ENCODE assay signal across 8 cellular contexts in the genomic region with DNA sequence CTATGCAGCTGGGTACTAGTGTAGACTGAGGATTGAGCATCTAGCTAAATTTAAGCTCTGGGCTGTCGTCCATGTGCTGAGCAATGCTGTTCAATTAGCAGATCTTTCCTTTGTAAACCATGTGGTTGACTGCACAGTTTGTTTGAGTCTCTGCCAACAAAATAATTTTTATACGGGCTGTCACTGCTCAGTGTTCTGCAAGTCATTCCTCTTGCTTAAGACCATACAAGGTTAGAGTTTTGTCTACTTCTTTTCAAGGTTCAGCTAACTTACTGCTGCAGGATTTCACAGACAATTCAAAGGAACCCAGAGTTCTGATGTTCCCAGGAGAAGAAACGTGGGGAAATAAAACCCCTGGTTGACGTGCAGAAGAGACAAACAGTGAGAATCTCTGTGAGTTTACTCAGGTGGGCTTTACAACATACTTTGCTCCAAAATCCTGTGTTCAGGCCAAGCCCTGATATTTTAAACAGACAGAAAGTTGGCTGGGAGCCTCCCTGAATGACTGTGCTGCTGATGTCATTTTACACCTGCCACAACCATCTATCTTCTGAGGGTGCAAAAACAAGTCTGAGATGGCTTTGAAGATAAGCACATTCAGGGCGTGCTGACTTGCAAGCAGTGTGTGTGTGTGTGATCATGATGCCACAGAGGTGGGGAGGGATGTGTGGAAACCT.
DNase-seq lines count a peak whose midpoint lies in the region; ATAC-seq and TF ChIP-seq lines count a peak whose summit lies in the region.

No MANE protein-coding gene starts in this region.

- H3K9me3 ChIP-seq in lower lobe of right lung (no peaks in the 10 kb centered on the region), vagina (no peaks in the 10 kb centered on the region)

- no peaks in the 10 kb centered on the region for H3K4me1 Mint-ChIP-seq in central memory CD8-positive, alpha-beta T cell

- ATAC-seq in central memory CD8-positive, alpha-beta T cell (replicated peaks; ENCODE audit: extremely low read depth, poor library complexity, severe bottlenecking) = peak; percentile 84
- ATAC-seq in lower lobe of right lung = peak; percentile 46 to 57
- ATAC-seq in HG03378 (IDR thresholded peaks at IDR 0.05; ENCODE audit: unreplicated experiment) = no peak

- H3K4me3 Mint-ChIP-seq in central memory CD8-positive, alpha-beta T cell = no peak overlapping the region

- no peak for TF ChIP-seq CTCF in lower lobe of right lung (IDR thresholded peaks at IDR 0.05)
- TF ChIP-seq CTCF in vagina (IDR thresholded peaks at IDR 0.05) = no peak

- H3K36me3 ChIP-seq in lower lobe of right lung (no peaks in the 10 kb centered on the region), vagina (no peaks in the 10 kb centered on the region)

- peaks cover 59% of the 10 kb centered on the region for H3K27me3 Mint-ChIP-seq in central memory CD8-positive, alpha-beta T cell

- no peaks in the 10 kb centered on the region for H3K36me3 Mint-ChIP-seq in central memory CD8-positive, alpha-beta T cell (ENCODE audit: insufficient read depth)

- no peaks in the 10 kb centered on the region for H3K9me3 Mint-ChIP-seq in central memory CD8-positive, alpha-beta T cell

- no peaks in the 10 kb centered on the region for H3K27me3 ChIP-seq in lower lobe of right lung (ENCODE audit: low read depth)
- H3K27me3 ChIP-seq in vagina = no peaks in the 10 kb centered on the region

- no peak for TF ChIP-seq POLR2A in vagina (IDR thresholded peaks at IDR 0.05)

- intact Hi-C loops in lower lobe of right lung (cut with DNase I) (no loop called here), vagina (cut with DNase I) (loop anchor here (10.0 kb wide), 1 partner anchor 77 kb away; no protein-coding TSS in a partner anchor)

- H3K4me1 ChIP-seq in lower lobe of right lung = peaks cover 11% of the 10 kb centered on the region
- H3K4me1 ChIP-seq in vagina = peaks cover 20% of the 10 kb centered on the region

- no peak overlapping the region for H3K27ac Mint-ChIP-seq in central memory CD8-positive, alpha-beta T cell (ENCODE audit: low read depth)

- H3K27ac ChIP-seq in lower lobe of right lung = peak overlapping the region; percentile 31
- peak overlapping the region; percentile 67 for H3K27ac ChIP-seq in vagina

- DNase-seq in Daoy (ENCODE audit: low read depth) = peak; percentile 79
- peak; percentile 74 for DNase-seq in NCI-H446 treated with DMSO at 0.1 percent for 48 hours (lab: John Stamatoyannopoulos, UW)
- peak in 1 of 2 donors; percentile 12 for DNase-seq in central memory CD8-positive, alpha-beta T cell (ENCODE audit: low spot score in 2 of 2)
- no peak for DNase-seq in lower lobe of right lung
- no peak for DNase-seq in vagina (ENCODE audit: extremely low spot score in 2 of 2)
- no peak for DNase-seq in NCI-H1930 (lab: John Stamatoyannopoulos, UW)
- DNase-seq in COLO829 (ENCODE audit: low spot score) = no peak

- no peak overlapping the region for H3K4me3 ChIP-seq in lower lobe of right lung
- H3K4me3 ChIP-seq in vagina = no peak overlapping the region

Comparison
In these comparisons a context has a peak if more than half of its experiments do, and no peak if none do; other contexts are left out.
1. DNase-seq: peak in Daoy (single experiment) and NCI-H446 treated with DMSO at 0.1 percent for 48 hours (single experiment); none in lower lobe of right lung (single experiment), vagina (0 of 2), NCI-H1930 (0 of 2) and COLO829 (single experiment).